14 cellular contexts compared by ENCODE assay signal in genomic region chr20:39893013-39893685, GRCh38.
A peak's percentile ranks its signal among the peaks of the same experiment; 100 is the strongest.
DNase-seq lines count a peak whose midpoint lies in the region; ATAC-seq, FAIRE-seq and TF ChIP-seq lines count a peak whose summit lies in the region.
"Had no signal": no experiment of that assay in that cellular context is flagged by ENCODE, and none has a peak within 500 bp of the region (broad histone marks: within the 10 kb centered on the region; RNA-seq: fewer than 3 reads in every experiment).

No MANE protein-coding gene starts in this region.

- no peaks in the 10 kb centered on the region for H3K36me3 ChIP-seq in GM23338 (ENCODE audit: insufficient read depth)
- H3K36me3 ChIP-seq in SK-N-MC (ENCODE audit: insufficient read depth, low read length) = no peaks in the 10 kb centered on the region
- no peaks in the 10 kb centered on the region for H3K36me3 ChIP-seq in parathyroid adenoma (ENCODE audit: control insufficient read depth, insufficient read depth, low read length)
- no peaks in the 10 kb centered on the region for H3K36me3 ChIP-seq in ascending aorta
- H3K36me3 ChIP-seq: sigmoid colon, tibial artery had no signal

- H3K27me3 Mint-ChIP-seq in GM23338 (ENCODE audit: insufficient read depth, low read depth, poor library complexity) = no peaks in the 10 kb centered on the region
- no peaks in the 10 kb centered on the region for H3K27me3 Mint-ChIP-seq in T-helper 2 cell treated with Interferon-gamma antibody and Interleukin-4, amounts not matched to agents 5 μg/mL and 100 μg/mL, for 36 hours (ENCODE audit: low read depth)

- H2AFZ ChIP-seq in GM23338 (0 out of 2 replicates have a peak overlapping the region, but pooled peaks have one; percentile 15), parathyroid adenoma (peak overlapping the region; percentile 9)

- H3K4me3 ChIP-seq in GM23338 (no peak overlapping the region), SK-N-MC (no peak overlapping the region), foreskin fibroblast (ENCODE audit: low read depth in 1 of 2, low read length in 2 of 2) (no peak overlapping the region), parathyroid adenoma (ENCODE audit: low read depth, low read length) (no peak overlapping the region), ascending aorta (no peak overlapping the region)
- H3K4me3 ChIP-seq: sigmoid colon, tibial artery had no signal

- H3K4me1 Mint-ChIP-seq in GM23338 = peaks cover 2% of the 10 kb centered on the region; the same call in 2 of the 3 replicates
- H3K4me1 Mint-ChIP-seq in T-helper 2 cell treated with Interferon-gamma antibody and Interleukin-4, amounts not matched to agents 5 μg/mL and 100 μg/mL, for 36 hours (ENCODE audit: low read depth) = no peaks in the 10 kb centered on the region

- H3K9me3 Mint-ChIP-seq in GM23338 = no peaks in the 10 kb centered on the region
- H3K9me3 Mint-ChIP-seq in T-helper 2 cell treated with Interferon-gamma antibody and Interleukin-4, amounts not matched to agents 5 μg/mL and 100 μg/mL, for 36 hours = no peaks in the 10 kb centered on the region

- H3K4me3 Mint-ChIP-seq in GM23338 = no peak overlapping the region
- H3K4me3 Mint-ChIP-seq in T-helper 2 cell treated with Interferon-gamma antibody and Interleukin-4, amounts not matched to agents 5 μg/mL and 100 μg/mL, for 36 hours = no peak overlapping the region

- no peaks in the 10 kb centered on the region; the same call in 1 of the 2 replicates for H4K20me1 ChIP-seq in GM23338 (replicated peaks; ENCODE audit: insufficient read depth)

- H3K27ac ChIP-seq in GM23338 (ENCODE audit: low read depth) (no peak overlapping the region), SK-N-MC (peak overlapping the region; percentile 44), parathyroid adenoma (peak overlapping the region; percentile 33), ascending aorta (no peak overlapping the region)
- H3K27ac ChIP-seq: sigmoid colon, tibial artery had no signal

- H3K4me1 ChIP-seq in GM23338 (ENCODE audit: insufficient read depth) (no peaks in the 10 kb centered on the region), parathyroid adenoma (peaks cover 11% of the 10 kb centered on the region), ascending aorta (no peaks in the 10 kb centered on the region)
- H3K4me1 ChIP-seq: sigmoid colon, tibial artery had no signal

- intact Hi-C loops in ascending aorta (cut with DNase I) = no loop called here

- 0 out of 3 replicates have a peak, but pooled peaks cover 2% of the 10 kb centered on the region for H3K36me3 Mint-ChIP-seq in GM23338 (ENCODE audit: low read depth)
- no peaks in the 10 kb centered on the region for H3K36me3 Mint-ChIP-seq in T-helper 2 cell treated with Interferon-gamma antibody and Interleukin-4, amounts not matched to agents 5 μg/mL and 100 μg/mL, for 36 hours (ENCODE audit: low read depth)
- H3K36me3 Mint-ChIP-seq: activated naive CD4-positive, alpha-beta T cell treated with anti-CD3 and anti-CD28 coated beads, Interleukin-2, amount 50 U/mL, for 72 hours had no signal

- H3K9me3 ChIP-seq in SK-N-MC (ENCODE audit: low read depth, low read length) (no peaks in the 10 kb centered on the region), parathyroid adenoma (ENCODE audit: control insufficient read depth, low read length) (no peaks in the 10 kb centered on the region), ascending aorta (no peaks in the 10 kb centered on the region)
- H3K9me3 ChIP-seq: sigmoid colon, tibial artery had no signal

- H3K9ac ChIP-seq in SK-N-MC (ENCODE audit: insufficient read length) (no peak overlapping the region), parathyroid adenoma (no peak overlapping the region)

- no peaks in the 10 kb centered on the region for H3F3A ChIP-seq in GM23338 (replicated peaks; ENCODE audit: low read depth)

- ATAC-seq in GM23338 = no peak
- ATAC-seq: activated naive CD4-positive, alpha-beta T cell treated with anti-CD3 and anti-CD28 coated beads, Interleukin-2, amount 50 U/mL, for 72 hours; HCT116 had no signal

- DNase-seq in GM23338 (ENCODE audit: low spot score) (peak; percentile 28), SK-N-MC (ENCODE audit: low read depth, low spot score) (no peak), foreskin fibroblast (peak; percentile 69 to 91), NCI-H226 (no peak), H54 (ENCODE audit: insufficient read length, low spot score) (no peak), ascending aorta (ENCODE audit: low spot score in 2 of 2) (no peak)
- DNase-seq in T-helper 2 cell treated with Interferon-gamma antibody and Interleukin-4, amounts not matched to agents 5 μg/mL and 100 μg/mL, for 36 hours (ENCODE audit: low spot score) = no peak
- DNase-seq: DMS153, NCI-H2029, sigmoid colon, tibial artery had no signal

- no peak for FAIRE-seq in H54 (lab: Jason Lieb, UNC)

- TF ChIP-seq CTCF in GM23338 (conservative IDR thresholded peaks at IDR 0.05; ENCODE audit: low read depth in 2 of 2) = no peak; a peak in 1 of 4 replicates
- no peak for TF ChIP-seq CTCF in foreskin fibroblast (IDR thresholded peaks at IDR 0.05; ENCODE audit: low read depth, low read length)
- TF ChIP-seq CTCF in parathyroid adenoma (IDR thresholded peaks at IDR 0.05) = peak; percentile 23
- TF ChIP-seq CTCF in ascending aorta (IDR thresholded peaks at IDR 0.05) = no peak

- H3K79me2 ChIP-seq in GM23338 (replicated peaks; ENCODE audit: insufficient read depth) (no peaks in the 10 kb centered on the region), parathyroid adenoma (no peaks in the 10 kb centered on the region)

- no peak overlapping the region for H3K4me2 ChIP-seq in GM23338
- no peak overlapping the region for H3K4me2 ChIP-seq in parathyroid adenoma (ENCODE audit: low read length)

- no peak overlapping the region; the same call in 1 of the 2 replicates for H3K27ac Mint-ChIP-seq in GM23338
- no peak overlapping the region for H3K27ac Mint-ChIP-seq in T-helper 2 cell treated with Interferon-gamma antibody and Interleukin-4, amounts not matched to agents 5 μg/mL and 100 μg/mL, for 36 hours
- H3K27ac Mint-ChIP-seq: activated naive CD4-positive, alpha-beta T cell treated with anti-CD3 and anti-CD28 coated beads, Interleukin-2, amount 50 U/mL, for 72 hours had no signal

- H3K27me3 ChIP-seq in GM23338 (ENCODE audit: insufficient read depth) (no peaks in the 10 kb centered on the region), parathyroid adenoma (ENCODE audit: control insufficient read depth, insufficient read depth, low read length) (no peaks in the 10 kb centered on the region), ascending aorta (no peaks in the 10 kb centered on the region)
- H3K27me3 ChIP-seq: sigmoid colon, tibial artery had no signal

- peaks cover 17% of the 10 kb centered on the region for H3K9me2 ChIP-seq in GM23338 (ENCODE audit: insufficient read depth)

- no peak for TF ChIP-seq POLR2A in H54 (IDR thresholded peaks at IDR 0.05; ENCODE audit: low read depth, low read length)

TF ChIP-seq in GM23338, 12 proteins besides CTCF, POLR2A, EP300 and RAD21 (continues in another document):
- TF ChIP-seq ZNF331 (CRISPR knock-in tag; IDR thresholded peaks at IDR 0.05; ENCODE audit: low read depth) = no peak
- TF ChIP-seq EZH2 (IDR thresholded peaks at IDR 0.05; ENCODE audit: low read depth, unreplicated experiment) = no peak
- TF ChIP-seq REST (IDR thresholded peaks at IDR 0.05; ENCODE audit: unreplicated experiment) = no peak
- no peak for TF ChIP-seq NANOG (IDR thresholded peaks at IDR 0.05; ENCODE audit: borderline replicate concordance)
- no peak for TF ChIP-seq EZH2phosphoT487 (IDR thresholded peaks at IDR 0.05; ENCODE audit: unreplicated experiment)
- no peak for TF ChIP-seq JUNB (IDR thresholded peaks at IDR 0.05; ENCODE audit: unreplicated experiment)
- no peak for TF ChIP-seq ZNF114 (CRISPR knock-in tag; IDR thresholded peaks at IDR 0.05)

Comparison
In these comparisons a context has a peak if more than half of its experiments do, and no peak if none do; other contexts are left out.
1. DNase-seq: peak in GM23338 (single experiment) and foreskin fibroblast (2 of 2); none in SK-N-MC (single experiment), NCI-H226 (single experiment), T-helper 2 cell treated with Interferon-gamma antibody and Interleukin-4, amounts not matched to agents 5 μg/mL and 100 μg/mL, for 36 hours (single experiment), H54 (single experiment) and ascending aorta (0 of 2).
2. H3K27ac ChIP-seq: peak in SK-N-MC (single experiment) and parathyroid adenoma (single experiment); none in GM23338 (single experiment) and ascending aorta (0 of 2).